Comparison of ENCODE assay signal across 33 cellular contexts in genomic region chr10:112242769-112243168, GRCh38. TPM values are rescaled to one million over a fixed set of nuclear protein-coding genes. Genes with fewer than 3 reads are reported as not detected.
"Had no signal": no experiment of that assay in that cellular context is flagged by ENCODE, and none has a peak within 500 bp of the region (broad histone marks: within the 10 kb centered on the region; RNA-seq: fewer than 3 reads in every experiment).

No MANE protein-coding gene starts in this region.

- H3K4me1 ChIP-seq: ascending aorta, breast epithelium, foreskin keratinocyte, heart left ventricle had no signal

- H3K27ac ChIP-seq: ascending aorta, breast epithelium, cardiac muscle cell, coronary artery, dorsolateral prefrontal cortex, foreskin keratinocyte, gastrocnemius medialis, heart left ventricle, VCaP had no signal

- H3K36me3 ChIP-seq: ascending aorta, breast epithelium, cardiac muscle cell, gastrocnemius medialis, heart left ventricle had no signal

- H3K27me3 ChIP-seq: ascending aorta, breast epithelium, cardiac muscle cell, foreskin keratinocyte, gastrocnemius medialis, heart left ventricle had no signal

- DNase-seq: activated CD4-positive, alpha-beta memory T cell treated with anti-CD3 and anti-CD28 coated beads, Interleukin-2, amount 10 ng/mL, durations not matched to agents 7 days and 5 days; activated CD4-positive, alpha-beta T cell treated with anti-CD3 and anti-CD28 coated beads for 1 hour; activated CD4-positive, alpha-beta T cell treated with anti-CD3 and anti-CD28 coated beads for 4 hours; activated CD4-positive, alpha-beta T cell treated with anti-CD3 and anti-CD28 coated beads, Interleukin-2, amount 10 ng/mL, durations not matched to agents 7 days and 5 days; activated CD4-positive, alpha-beta T cell treated with anti-CD3 and anti-CD28 coated beads, Interleukin-2, amount 50 U/mL, for 4 hours; activated CD8-positive, alpha-beta memory T cell treated with anti-CD3 and anti-CD28 coated beads, Interleukin-2, amount 50 U/mL, for 48 hours; activated gamma-delta T cell; activated naive CD4-positive, alpha-beta T cell; activated naive CD4-positive, alpha-beta T cell treated with anti-CD3 and anti-CD28 coated beads, Interleukin-2, amount 10 ng/mL, durations not matched to agents 7 days and 5 days; activated naive CD8-positive, alpha-beta T cell treated with anti-CD3 and anti-CD28 coated beads, Interleukin-2, amount 10 ng/mL, durations not matched to agents 7 days and 5 days; activated T-cell treated with anti-CD3 and anti-CD28 coated beads for 4 hours; activated T-cell treated with anti-CD3 and anti-CD28 coated beads, Interleukin-2, amount 50 U/mL, for 24 hours; activated T-cell treated with anti-CD3 and anti-CD28 coated beads, Interleukin-2, amount 50 U/mL, for 72 hours; central memory CD4-positive, alpha-beta T cell; cerebellar nuclear complex; dorsolateral prefrontal cortex; effector memory CD4-positive, alpha-beta T cell; endodermal cell; foreskin keratinocyte; gastrocnemius medialis; glutamatergic neuron; heart left ventricle; T-helper 2 cell had no signal

- H3K4me3 ChIP-seq: ascending aorta, breast epithelium, cardiac muscle cell, coronary artery, dorsolateral prefrontal cortex, gastrocnemius medialis, heart left ventricle had no signal

- ATAC-seq: activated naive CD4-positive, alpha-beta T cell treated with anti-CD3 and anti-CD28 coated beads, Interleukin-2, amount 50 U/mL, for 72 hours; activated T-cell treated with anti-CD3 and anti-CD28 coated beads, Interleukin-2, amount 50 U/mL, for 72 hours; esophagus mucosa; foreskin keratinocyte; gastrocnemius medialis; heart left ventricle; WTC11 had no signal

- H3K9me3 ChIP-seq: ascending aorta, gastrocnemius medialis had no signal

RNA-seq across cellular contexts. Expression of gene TECTB, which starts 40.4 kb away (rescaled TPM):
- total RNA-seq: activated CD4-positive, alpha-beta memory T cell treated with anti-CD3 and anti-CD28 coated beads, Interleukin-2, amount 10 ng/mL, durations not matched to agents 7 days and 5 days; activated CD4-positive, alpha-beta T cell treated with anti-CD3 and anti-CD28 coated beads, Interleukin-2, amount 10 ng/mL, durations not matched to agents 7 days and 5 days; activated naive CD4-positive, alpha-beta T cell treated with anti-CD3 and anti-CD28 coated beads, Interleukin-2, amount 50 U/mL, for 72 hours; activated naive CD8-positive, alpha-beta T cell treated with anti-CD3 and anti-CD28 coated beads, Interleukin-2, amount 10 ng/mL, durations not matched to agents 7 days and 5 days; activated T-cell treated with anti-CD3 and anti-CD28 coated beads, Interleukin-2, amount 50 U/mL, for 72 hours; ascending aorta; breast epithelium; cardiac muscle cell; endodermal cell; epithelial cell of proximal tubule; esophagus mucosa; foreskin keratinocyte; gastrocnemius medialis; heart left ventricle; T-helper 1 cell treated with Interleukin-12 subunit alpha and Interleukin-12 subunit beta and Interleukin-4 antibody, amounts not matched to agents 30 ng/mL and 1 ng/mL, for 36 hours; WTC11 had no signal
